8 cellular contexts compared by ENCODE assay signal in genomic region chr3:136042608-136043221, GRCh38.
DNase-seq lines count a peak whose midpoint lies in the region; ATAC-seq and TF ChIP-seq lines count a peak whose summit lies in the region.

No MANE protein-coding gene starts in this region.

- H3K36me3 ChIP-seq in BE2C (no peaks in the 10 kb centered on the region), HAP-1 (replicated peaks) (no peaks in the 10 kb centered on the region), mammary epithelial cell (ENCODE audit: insufficient read depth, low read length) (peaks cover 3% of the 10 kb centered on the region)

- DNase-seq in BE2C (no peak), HAP-1 (ENCODE audit: low spot score in 2 of 2) (peak; percentile 15 to 56), NCI-H526 (lab: John Stamatoyannopoulos, UW) (peak; percentile 31 to 77), mammary epithelial cell (peak; percentile 41), left colon (no peak), ecto neural progenitor cell (ENCODE audit: low spot score) (no peak)

- 75% methylated on average over 7 of the region's 7 CpGs for WGBS in mammary epithelial cell (ENCODE audit: low coverage, missing lambda C conversion rate)

- H3K4me3 ChIP-seq in BE2C (ENCODE audit: low read depth, low read length): no peak overlapping the region
- H3K4me3 ChIP-seq in HAP-1: no peak overlapping the region
- H3K4me3 ChIP-seq in mammary epithelial cell (replicated peaks in 1 of 3; ENCODE audit: insufficient read depth in 1 of 3, low read depth in 2 of 3, low read length in 3 of 3): no peak overlapping the region

- CTCF ChIA-PET in mammary epithelial cell (lab: Charles Lee; ENCODE audit: low non-redundant PET): interaction anchor here (0.6 to 1.3 kb wide), 3 partner anchors 120 to 1427 kb away, joined by 3 to 7 read pairs (median 6); no protein-coding TSS in a partner anchor

- ATAC-seq in left colon: peak; percentile 45
- no peak for ATAC-seq in HG03280 (IDR thresholded peaks at IDR 0.05; ENCODE audit: unreplicated experiment)
- no peak for ATAC-seq in GM21619 (IDR thresholded peaks at IDR 0.05; ENCODE audit: unreplicated experiment)

- no peak overlapping the region for H3K9ac ChIP-seq in mammary epithelial cell (ENCODE audit: insufficient read depth, low read length)

- H3K27me3 ChIP-seq in BE2C (peaks cover 3% of the 10 kb centered on the region), HAP-1 (ENCODE audit: low read depth) (no peaks in the 10 kb centered on the region), mammary epithelial cell (ENCODE audit: insufficient read depth, low read length) (no peaks in the 10 kb centered on the region)

- TF ChIP-seq CTCF in BE2C (IDR thresholded peaks at IDR 0.05; ENCODE audit: low read depth, low read length): peak; percentile 65
- TF ChIP-seq CTCF in mammary epithelial cell (conservative IDR thresholded peaks at IDR 0.05 in 1 of 2, IDR thresholded peaks at IDR 0.05 in 1 of 2; ENCODE audit: extremely low read depth in 1 of 2, insufficient read depth in 1 of 2, low read depth in 1 of 2, low read length in 2 of 2): peak; percentile 49 to 58

- intact Hi-C loops in mammary epithelial cell (cut with micrococcal nuclease): loop anchor here (1.0 to 2.0 kb wide), 5 partner anchors 76 to 1247 kb away; partner anchors contain the start of gene EPHB1
- intact Hi-C loops in left colon (cut with DNase I, micrococcal nuclease): loop anchor here in 1 of 2 donors (5.0 kb wide), 1 partner anchor 125 kb away; no protein-coding TSS in a partner anchor

- H3K4me1 ChIP-seq in BE2C (no peaks in the 10 kb centered on the region), HAP-1 (no peaks in the 10 kb centered on the region), mammary epithelial cell (ENCODE audit: insufficient read depth, low read length) (no peaks in the 10 kb centered on the region)

- H3K27ac ChIP-seq in mammary epithelial cell (ENCODE audit: insufficient read depth, low read depth, low read length): no peak overlapping the region

- H4K20me1 ChIP-seq in mammary epithelial cell (ENCODE audit: insufficient read depth, low read length): no peaks in the 10 kb centered on the region

- BruUV-seq in mammary epithelial cell (replicated peaks; lab: Mats Ljungman, UMichigan): no TSS peak

- dilution Hi-C loops in mammary epithelial cell (cut with HindIII; ENCODE audit: low sequenced_read_pairs): no loop called here

- H3K9me3 ChIP-seq in BE2C: no peaks in the 10 kb centered on the region
- no peaks in the 10 kb centered on the region for H3K9me3 ChIP-seq in HAP-1
- H3K9me3 ChIP-seq in mammary epithelial cell (replicated peaks; ENCODE audit: insufficient read depth, low read length): no peaks in the 10 kb centered on the region

- in situ Hi-C loops in HAP-1 (cut with MboI; ENCODE audit: low sequenced_read_pairs): loop anchor here (10.0 to 25.0 kb wide), 2 partner anchors 308 to 1255 kb away; partner anchors contain the start of gene EPHB1
- in situ Hi-C loops in mammary epithelial cell (cut with MboI; ENCODE audit: low sequenced_read_pairs in 2 of 2): loop anchor here (25.0 kb wide), 2 partner anchors 305 to 1230 kb away; no protein-coding TSS in a partner anchor

- no peak overlapping the region for H3K4me2 ChIP-seq in mammary epithelial cell (ENCODE audit: insufficient read depth, low read depth, low read length)

- H2AFZ ChIP-seq in mammary epithelial cell (ENCODE audit: low read depth, low read length): no peak overlapping the region

- no peaks in the 10 kb centered on the region for H3K79me2 ChIP-seq in mammary epithelial cell (ENCODE audit: insufficient read depth, low read length)

Comparison
In these comparisons a context has a peak if more than half of its experiments do, and no peak if none do; other contexts are left out.
1. DNase-seq: peak in HAP-1 (2 of 2), NCI-H526 (2 of 2) and mammary epithelial cell (single experiment); none in BE2C (single experiment), left colon (0 of 2) and ecto neural progenitor cell (single experiment).